Comparison of ENCODE assay signal across 1 cellular context in genomic region chr2:20592106-20593071, GRCh38.
TF ChIP-seq lines count a peak whose summit lies in the region.

No MANE protein-coding gene starts in this region.

TF ChIP-seq in HepG2, 621 proteins besides CTCF, POLR2A, EP300 and RAD21 (continued from another document and continues in another):
- TF ChIP-seq AKNA (CRISPR knock-in tag; IDR thresholded peaks at IDR 0.05; ENCODE audit: borderline replicate concordance) (no peak), ZNF607 (CRISPR knock-in tag; IDR thresholded peaks at IDR 0.05; ENCODE audit: borderline replicate concordance) (0 out of 2 replicates have a peak, but pooled peaks have one; percentile 9), NCOA5 (CRISPR knock-in tag; IDR thresholded peaks at IDR 0.05) (no peak), ZNF687 (CRISPR knock-in tag; IDR thresholded peaks at IDR 0.05) (no peak), HMGA1 (CRISPR knock-in tag; conservative IDR thresholded peaks at IDR 0.05) (no peak), ZNF512 (CRISPR knock-in tag; IDR thresholded peaks at IDR 0.05) (no peak), ZBED4 (CRISPR knock-in tag; IDR thresholded peaks at IDR 0.05; ENCODE audit: borderline replicate concordance) (no peak), ZNF564 (CRISPR knock-in tag; IDR thresholded peaks at IDR 0.05) (no peak), E2F5 (CRISPR knock-in tag; conservative IDR thresholded peaks at IDR 0.05) (no peak), RARG (CRISPR knock-in tag; IDR thresholded peaks at IDR 0.05; ENCODE audit: low read depth) (no peak), CSRNP2 (CRISPR knock-in tag; conservative IDR thresholded peaks at IDR 0.05; ENCODE audit: low read depth) (no peak), JDP2 (CRISPR knock-in tag; IDR thresholded peaks at IDR 0.05; ENCODE audit: borderline replicate concordance) (no peak), ZNF772 (CRISPR knock-in tag; IDR thresholded peaks at IDR 0.05) (peak; percentile 44; the same call in 1 of the 2 replicates), KLF9 (CRISPR knock-in tag; IDR thresholded peaks at IDR 0.05; ENCODE audit: low read depth) (peak; percentile 19; the same call in 1 of the 2 replicates), BRCA1 (CRISPR knock-in tag; IDR thresholded peaks at IDR 0.05) (no peak), SP2 (CRISPR knock-in tag; IDR thresholded peaks at IDR 0.05) (no peak; the same call in 1 of the 2 replicates), JUND (CRISPR knock-in tag; IDR thresholded peaks at IDR 0.05) (0 out of 2 replicates have a peak, but pooled peaks have one; percentile 16), IKZF1 (IDR thresholded peaks at IDR 0.05) (no peak), GZF1 (CRISPR knock-in tag; IDR thresholded peaks at IDR 0.05) (no peak)
- TF ChIP-seq, protein P1, sequence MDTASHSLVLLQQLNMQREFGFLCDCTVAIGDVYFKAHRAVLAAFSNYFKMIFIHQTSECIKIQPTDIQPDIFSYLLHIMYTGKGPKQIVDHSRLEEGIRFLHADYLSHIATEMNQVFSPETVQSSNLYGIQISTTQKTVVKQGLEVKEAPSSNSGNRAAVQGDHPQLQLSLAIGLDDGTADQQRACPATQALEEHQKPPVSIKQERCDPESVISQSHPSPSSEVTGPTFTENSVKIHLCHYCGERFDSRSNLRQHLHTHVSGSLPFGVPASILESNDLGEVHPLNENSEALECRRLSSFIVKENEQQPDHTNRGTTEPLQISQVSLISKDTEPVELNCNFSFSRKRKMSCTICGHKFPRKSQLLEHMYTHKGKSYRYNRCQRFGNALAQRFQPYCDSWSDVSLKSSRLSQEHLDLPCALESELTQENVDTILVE (CRISPR knock-in tag; IDR thresholded peaks at IDR 0.05), result no peak; the same call in 1 of the 2 replicates
- TF ChIP-seq, protein P2, sequence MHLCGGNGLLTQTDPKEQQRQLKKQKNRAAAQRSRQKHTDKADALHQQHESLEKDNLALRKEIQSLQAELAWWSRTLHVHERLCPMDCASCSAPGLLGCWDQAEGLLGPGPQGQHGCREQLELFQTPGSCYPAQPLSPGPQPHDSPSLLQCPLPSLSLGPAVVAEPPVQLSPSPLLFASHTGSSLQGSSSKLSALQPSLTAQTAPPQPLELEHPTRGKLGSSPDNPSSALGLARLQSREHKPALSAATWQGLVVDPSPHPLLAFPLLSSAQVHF (CRISPR knock-in tag; IDR thresholded peaks at IDR 0.05), result no peak
- TF ChIP-seq, protein P3, sequence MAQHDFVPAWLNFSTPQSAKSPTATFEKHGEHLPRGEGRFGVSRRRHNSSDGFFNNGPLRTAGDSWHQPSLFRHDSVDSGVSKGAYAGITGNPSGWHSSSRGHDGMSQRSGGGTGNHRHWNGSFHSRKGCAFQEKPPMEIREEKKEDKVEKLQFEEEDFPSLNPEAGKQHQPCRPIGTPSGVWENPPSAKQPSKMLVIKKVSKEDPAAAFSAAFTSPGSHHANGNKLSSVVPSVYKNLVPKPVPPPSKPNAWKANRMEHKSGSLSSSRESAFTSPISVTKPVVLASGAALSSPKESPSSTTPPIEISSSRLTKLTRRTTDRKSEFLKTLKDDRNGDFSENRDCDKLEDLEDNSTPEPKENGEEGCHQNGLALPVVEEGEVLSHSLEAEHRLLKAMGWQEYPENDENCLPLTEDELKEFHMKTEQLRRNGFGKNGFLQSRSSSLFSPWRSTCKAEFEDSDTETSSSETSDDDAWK (CRISPR knock-in tag; IDR thresholded peaks at IDR 0.05), result no peak
